ENCODE assay signal across 16 cellular contexts in the genomic region with DNA sequence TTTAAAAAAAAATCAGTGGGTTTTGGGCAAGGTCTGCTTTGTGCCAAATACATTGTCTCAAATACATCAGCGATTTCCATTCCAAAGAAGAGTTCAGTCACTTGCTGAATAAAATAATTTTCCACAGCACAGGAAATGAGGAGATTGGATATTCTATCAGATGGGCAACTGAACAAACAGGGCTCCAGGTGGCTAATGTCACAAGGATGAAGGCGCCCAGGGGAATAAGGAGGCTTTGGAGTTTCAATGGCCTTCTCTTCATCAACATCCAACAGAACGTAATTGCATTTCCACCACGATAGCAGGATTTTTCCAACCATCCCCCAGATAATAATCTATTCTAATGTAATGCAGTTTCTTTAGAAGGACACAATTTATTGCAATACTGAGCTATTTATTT.
DNase-seq lines count a peak whose midpoint lies in the region; ATAC-seq and TF ChIP-seq lines count a peak whose summit lies in the region.
"Had no signal": no experiment of that assay in that cellular context is flagged by ENCODE, and none has a peak within 500 bp of the region (broad histone marks: within the 10 kb centered on the region; RNA-seq: fewer than 3 reads in every experiment).

No MANE protein-coding gene starts in this region.

- POLR2A ChIA-PET in naive thymus-derived CD4-positive, alpha-beta T cell (lab: Charles Lee), result no interaction called here

- CTCF ChIA-PET in naive thymus-derived CD4-positive, alpha-beta T cell (lab: Charles Lee), result no interaction called here

- peak overlapping the region; percentile 86 for H3K27ac Mint-ChIP-seq in glutamatergic neuron (ENCODE audit: unreplicated experiment)
- H3K27ac Mint-ChIP-seq in naive thymus-derived CD4-positive, alpha-beta T cell, result no peak overlapping the region

- no peaks in the 10 kb centered on the region for H3K9me3 Mint-ChIP-seq in glutamatergic neuron (ENCODE audit: unreplicated experiment)
- H3K9me3 Mint-ChIP-seq in naive thymus-derived CD4-positive, alpha-beta T cell, result no peaks in the 10 kb centered on the region

- H3K4me1 ChIP-seq in naive thymus-derived CD4-positive, alpha-beta T cell (ENCODE audit: control insufficient read depth in 2 of 2, insufficient read depth in 2 of 2, low read length in 2 of 2), result no peaks in the 10 kb centered on the region

- H3K36me3 Mint-ChIP-seq in glutamatergic neuron (ENCODE audit: unreplicated experiment), result no peaks in the 10 kb centered on the region
- H3K36me3 Mint-ChIP-seq in naive thymus-derived CD4-positive, alpha-beta T cell, result no peaks in the 10 kb centered on the region

- no peak for TF ChIP-seq CTCF in glutamatergic neuron (IDR thresholded peaks at IDR 0.05; ENCODE audit: partially characterized antibody, unreplicated experiment)

- DNase-seq in NCI-H2107 treated with DMSO at 0.1 percent for 48 hours (lab: John Stamatoyannopoulos, UW; ENCODE audit: unreplicated experiment) (peak; percentile 38), NCI-H2107 (lab: John Stamatoyannopoulos, UW) (no peak), NCI-H146 (lab: John Stamatoyannopoulos, UW) (peak; percentile 83), NCI-H82 treated with DMSO at 0.1 percent for 48 hours (lab: John Stamatoyannopoulos, UW; ENCODE audit: unreplicated experiment) (peak; percentile 10), glutamatergic neuron (peak; percentile 31), GM19240 (ENCODE audit: insufficient read length, low spot score) (no peak), posterior vena cava (ENCODE audit: low spot score) (no peak)
- DNase-seq in naive thymus-derived CD4-positive, alpha-beta T cell, result no peak
- DNase-seq: DMS79, NCI-H1048, NCI-H2171, NCI-H510A treated with DMSO at 0.1 percent for 48 hours, Right ventricle myocardium superior had no signal

- H3K4me3 Mint-ChIP-seq in glutamatergic neuron (ENCODE audit: unreplicated experiment), result peak overlapping the region; percentile 38
- H3K4me3 Mint-ChIP-seq in naive thymus-derived CD4-positive, alpha-beta T cell, result no peak overlapping the region

- no peaks in the 10 kb centered on the region for H3K36me3 ChIP-seq in naive thymus-derived CD4-positive, alpha-beta T cell (ENCODE audit: control insufficient read depth in 2 of 3, insufficient read depth in 3 of 3, low read length in 3 of 3)

- H3K4me3 ChIP-seq in naive thymus-derived CD4-positive, alpha-beta T cell (ENCODE audit: low read length), result no peak overlapping the region
- H3K4me3 ChIP-seq: GM12878, GM23248 had no signal

- H3K27ac ChIP-seq in naive thymus-derived CD4-positive, alpha-beta T cell (ENCODE audit: low read depth, low read length), result no peak overlapping the region
- H3K27ac ChIP-seq: C4-2B, GM23248 had no signal

- H3K9me3 ChIP-seq in naive thymus-derived CD4-positive, alpha-beta T cell (ENCODE audit: control insufficient read depth in 2 of 3, low read length in 3 of 3), result no peaks in the 10 kb centered on the region

- H3K4me1 Mint-ChIP-seq in glutamatergic neuron (ENCODE audit: low read depth, unreplicated experiment), result peaks cover 11% of the 10 kb centered on the region
- no peaks in the 10 kb centered on the region for H3K4me1 Mint-ChIP-seq in naive thymus-derived CD4-positive, alpha-beta T cell

- no peak for ATAC-seq in naive thymus-derived CD4-positive, alpha-beta T cell
- ATAC-seq: GM12878 had no signal

- no peaks in the 10 kb centered on the region for H3K27me3 ChIP-seq in naive thymus-derived CD4-positive, alpha-beta T cell (ENCODE audit: control insufficient read depth in 2 of 2, insufficient read depth in 2 of 2, low read length in 2 of 2)

- peaks cover 2% of the 10 kb centered on the region for H3K27me3 Mint-ChIP-seq in glutamatergic neuron (ENCODE audit: unreplicated experiment)
- peaks cover 0 to 10% (median 0%) of the 10 kb centered on the region in 5 donors for H3K27me3 Mint-ChIP-seq in naive thymus-derived CD4-positive, alpha-beta T cell

- intact Hi-C loops in naive thymus-derived CD4-positive, alpha-beta T cell (cut with micrococcal nuclease), result no loop called here
- intact Hi-C loops in posterior vena cava (cut with DNase I), result no loop called here

Comparison
In these comparisons a context has a peak if more than half of its experiments do, and no peak if none do; other contexts are left out.
1. DNase-seq: peak in NCI-H2107 treated with DMSO at 0.1 percent for 48 hours (single experiment), NCI-H146 (single experiment), NCI-H82 treated with DMSO at 0.1 percent for 48 hours (single experiment) and glutamatergic neuron (single experiment); none in NCI-H2107 (single experiment), GM19240 (single experiment), naive thymus-derived CD4-positive, alpha-beta T cell (0 of 9) and posterior vena cava (single experiment).